8 cellular contexts compared by ENCODE assay signal in genomic region chr5:80481019-80481893, GRCh38.
DNase-seq lines count a peak whose midpoint lies in the region; ATAC-seq and TF ChIP-seq lines count a peak whose summit lies in the region.

No MANE protein-coding gene starts in this region.

- ATAC-seq in GM21515 (IDR thresholded peaks at IDR 0.05; ENCODE audit: unreplicated experiment) (peak; percentile 79), GM21528 (IDR thresholded peaks at IDR 0.05; ENCODE audit: low FRiP score, unreplicated experiment) (no peak)

- TF ChIP-seq CTCF in WI38 (IDR thresholded peaks at IDR 0.05; ENCODE audit: low read depth, low read length) (peak; percentile 83), retinal pigment epithelial cell (conservative IDR thresholded peaks at IDR 0.05; ENCODE audit: low read depth, low read length) (peak; percentile 93)

- H3K4me3 ChIP-seq in WI38 (ENCODE audit: low read depth, low read length) (no peak overlapping the region), retinal pigment epithelial cell (ENCODE audit: low read length) (no peak overlapping the region)

- DNase-seq in DMS53 treated with DMSO at 0.1 percent for 48 hours (lab: John Stamatoyannopoulos, UW; ENCODE audit: unreplicated experiment) (peak; percentile 72), NCI-H1694 (lab: John Stamatoyannopoulos, UW) (peak; percentile 24), fibroblast of the conjunctiva (ENCODE audit: low read depth) (peak; percentile 61), retinal pigment epithelial cell (ENCODE audit: low read depth) (peak; percentile 14), NCI-H2196 (lab: John Stamatoyannopoulos, UW; ENCODE audit: unreplicated experiment) (no peak)
